Comparison of ENCODE assay signal across 22 cellular contexts in the genomic region with DNA sequence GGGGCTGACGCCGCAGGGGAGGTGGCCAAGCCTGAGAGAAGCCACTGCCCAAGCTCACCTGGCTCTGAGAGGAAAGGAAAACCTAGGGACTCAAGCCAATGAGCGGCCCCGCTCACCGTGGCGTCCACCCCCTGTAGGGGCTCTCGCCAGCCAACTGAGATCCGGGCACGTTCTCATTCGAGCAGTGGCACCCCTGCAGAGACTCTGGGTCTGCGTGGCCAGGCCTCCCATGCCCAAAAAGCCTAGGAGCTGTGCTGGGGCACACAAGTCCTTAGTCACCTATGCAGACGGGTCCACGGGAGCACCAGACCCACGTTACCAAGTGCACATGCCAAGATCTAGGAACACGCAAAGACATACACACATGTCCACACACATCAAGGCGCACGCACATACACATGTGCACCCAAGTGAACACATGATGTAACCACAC.
"Had no signal": no experiment of that assay in that cellular context is flagged by ENCODE, and none has a peak within 500 bp of the region (broad histone marks: within the 10 kb centered on the region; RNA-seq: fewer than 3 reads in every experiment).

No MANE protein-coding gene starts in this region.

- H3K27ac ChIP-seq: parathyroid adenoma, testis, upper lobe of left lung had no signal

- H3K27me3 Mint-ChIP-seq: activated T-cell treated with anti-CD3 and anti-CD28 coated beads, Interleukin-2, amount 50 U/mL, for 24 hours; memory B cell; naive thymus-derived CD4-positive, alpha-beta T cell; stimulated activated memory B cell treated with anti-CD40 and anti-IgM and Interleukin-4, amounts not matched to agents 10 μg/mL and 1 μg/mL and 100 μg/mL, for 72 hours had no signal

- H3K27me3 ChIP-seq: breast epithelium, sigmoid colon, testis, upper lobe of left lung had no signal

- ATAC-seq: activated CD8-positive, alpha-beta T cell treated with anti-CD3 and anti-CD28 coated beads, Interleukin-2, amount 10 ng/mL, durations not matched to agents 7 days and 5 days; left lobe of liver; naive thymus-derived CD4-positive, alpha-beta T cell; stimulated activated memory B cell treated with anti-CD40 and anti-IgM and Interleukin-4, amounts not matched to agents 10 μg/mL and 1 μg/mL and 100 μg/mL, for 72 hours had no signal

- H2AFZ ChIP-seq: parathyroid adenoma had no signal

- H3K9me3 ChIP-seq: breast epithelium, sigmoid colon, testis, upper lobe of left lung had no signal

- H3K4me3 Mint-ChIP-seq: activated CD8-positive, alpha-beta T cell treated with anti-CD3 and anti-CD28 coated beads, Interleukin-2, amount 10 ng/mL, durations not matched to agents 7 days and 5 days; activated T-cell treated with anti-CD3 and anti-CD28 coated beads, Interleukin-2, amount 50 U/mL, for 24 hours; memory B cell; naive thymus-derived CD4-positive, alpha-beta T cell; stimulated activated memory B cell treated with anti-CD40 and anti-IgM and Interleukin-4, amounts not matched to agents 10 μg/mL and 1 μg/mL and 100 μg/mL, for 72 hours; T-helper 2 cell treated with Interferon-gamma antibody and Interleukin-4, amounts not matched to agents 5 μg/mL and 100 μg/mL, for 36 hours had no signal

- H3K4me3 ChIP-seq: breast epithelium, sigmoid colon, testis, upper lobe of left lung had no signal

- H3K9ac ChIP-seq: parathyroid adenoma had no signal

- DNase-seq: activated CD4-positive, alpha-beta T cell treated with anti-CD3 and anti-CD28 coated beads for 48 hours; activated CD4-positive, CD25-positive, alpha-beta regulatory T cell; activated CD8-positive, alpha-beta T cell treated with anti-CD3 and anti-CD28 coated beads, Interleukin-2, amount 10 ng/mL, durations not matched to agents 7 days and 5 days; activated naive CD4-positive, alpha-beta T cell treated with Interleukin-2 at 50 U/mL for 16 hours; activated T-cell treated with anti-CD3 and anti-CD28 coated beads, Interleukin-2, amount 50 U/mL, for 24 hours; anterior cingulate cortex; cerebellar nuclear complex; effector CD4-positive, alpha-beta T cell; head of caudate nucleus; naive thymus-derived CD4-positive, alpha-beta T cell; sigmoid colon; stimulated activated CD4-positive, alpha-beta T cell treated with anti-CD3 and anti-CD28 coated beads, Interleukin-4, amount 100 ng/mL, for 4 hours; testis had no signal

- H3K9me3 Mint-ChIP-seq: activated T-cell treated with anti-CD3 and anti-CD28 coated beads, Interleukin-2, amount 50 U/mL, for 24 hours; memory B cell; stimulated activated memory B cell treated with anti-CD40 and anti-IgM and Interleukin-4, amounts not matched to agents 10 μg/mL and 1 μg/mL and 100 μg/mL, for 72 hours had no signal

- FAIRE-seq: frontal cortex, keratinocyte had no signal

- H3K27ac Mint-ChIP-seq: activated CD8-positive, alpha-beta T cell treated with anti-CD3 and anti-CD28 coated beads, Interleukin-2, amount 10 ng/mL, durations not matched to agents 7 days and 5 days; activated T-cell treated with anti-CD3 and anti-CD28 coated beads, Interleukin-2, amount 50 U/mL, for 24 hours; memory B cell; stimulated activated memory B cell treated with anti-CD40 and anti-IgM and Interleukin-4, amounts not matched to agents 10 μg/mL and 1 μg/mL and 100 μg/mL, for 72 hours; T-helper 2 cell treated with Interferon-gamma antibody and Interleukin-4, amounts not matched to agents 5 μg/mL and 100 μg/mL, for 36 hours had no signal

- H3K4me1 ChIP-seq: parathyroid adenoma had no signal
